In genomic region chr11:105045897-105046296, GRCh38 we compare ENCODE assay signal across 1 cellular context.
TF ChIP-seq lines count a peak whose summit lies in the region.

No MANE protein-coding gene starts in this region.

TF ChIP-seq in SK-N-SH, 30 proteins besides CTCF, POLR2A, EP300 and RAD21:
- TF ChIP-seq, protein P1, sequence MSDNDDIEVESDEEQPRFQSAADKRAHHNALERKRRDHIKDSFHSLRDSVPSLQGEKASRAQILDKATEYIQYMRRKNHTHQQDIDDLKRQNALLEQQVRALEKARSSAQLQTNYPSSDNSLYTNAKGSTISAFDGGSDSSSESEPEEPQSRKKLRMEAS (IDR thresholded peaks at IDR 0.05; ENCODE audit: low read depth): no peak
- TF ChIP-seq, protein P2, sequence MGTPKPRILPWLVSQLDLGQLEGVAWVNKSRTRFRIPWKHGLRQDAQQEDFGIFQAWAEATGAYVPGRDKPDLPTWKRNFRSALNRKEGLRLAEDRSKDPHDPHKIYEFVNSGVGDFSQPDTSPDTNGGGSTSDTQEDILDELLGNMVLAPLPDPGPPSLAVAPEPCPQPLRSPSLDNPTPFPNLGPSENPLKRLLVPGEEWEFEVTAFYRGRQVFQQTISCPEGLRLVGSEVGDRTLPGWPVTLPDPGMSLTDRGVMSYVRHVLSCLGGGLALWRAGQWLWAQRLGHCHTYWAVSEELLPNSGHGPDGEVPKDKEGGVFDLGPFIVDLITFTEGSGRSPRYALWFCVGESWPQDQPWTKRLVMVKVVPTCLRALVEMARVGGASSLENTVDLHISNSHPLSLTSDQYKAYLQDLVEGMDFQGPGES (IDR thresholded peaks at IDR 0.05; ENCODE audit: low read depth, low read length): no peak
- no peak for TF ChIP-seq SIN3A (IDR thresholded peaks at IDR 0.05; ENCODE audit: borderline replicate concordance, low read depth, low read length)
- no peak for TF ChIP-seq FOXJ3 (CRISPR knock-in tag; IDR thresholded peaks at IDR 0.05)
- no peak for TF ChIP-seq FOXM1 (IDR thresholded peaks at IDR 0.05; ENCODE audit: low read depth)
- TF ChIP-seq, protein P3, sequence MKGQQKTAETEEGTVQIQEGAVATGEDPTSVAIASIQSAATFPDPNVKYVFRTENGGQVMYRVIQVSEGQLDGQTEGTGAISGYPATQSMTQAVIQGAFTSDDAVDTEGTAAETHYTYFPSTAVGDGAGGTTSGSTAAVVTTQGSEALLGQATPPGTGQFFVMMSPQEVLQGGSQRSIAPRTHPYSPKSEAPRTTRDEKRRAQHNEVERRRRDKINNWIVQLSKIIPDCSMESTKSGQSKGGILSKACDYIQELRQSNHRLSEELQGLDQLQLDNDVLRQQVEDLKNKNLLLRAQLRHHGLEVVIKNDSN (IDR thresholded peaks at IDR 0.05; ENCODE audit: borderline replicate concordance, low read depth): no peak
- no peak for TF ChIP-seq CHD2 (IDR thresholded peaks at IDR 0.05; ENCODE audit: low read length, partially characterized antibody)
- no peak for TF ChIP-seq ELF1 (IDR thresholded peaks at IDR 0.05)
- TF ChIP-seq USF2 (IDR thresholded peaks at IDR 0.05; ENCODE audit: borderline replicate concordance, low read depth, low read length): no peak
- TF ChIP-seq GABPA (IDR thresholded peaks at IDR 0.05; ENCODE audit: low read depth): no peak
- TF ChIP-seq POLR2AphosphoS5 (IDR thresholded peaks at IDR 0.05; ENCODE audit: low read depth, low read length): no peak
- no peak for TF ChIP-seq RFX5 (IDR thresholded peaks at IDR 0.05; ENCODE audit: low read length)
- no peak for TF ChIP-seq SMC3 (IDR thresholded peaks at IDR 0.05; ENCODE audit: low read depth, low read length)
- no peak for TF ChIP-seq NFIC (IDR thresholded peaks at IDR 0.05; ENCODE audit: borderline replicate concordance)
- TF ChIP-seq TAF1 (IDR thresholded peaks at IDR 0.05; ENCODE audit: borderline replicate concordance, low read depth, low read length): no peak
- TF ChIP-seq PBX3 (IDR thresholded peaks at IDR 0.05): no peak
- no peak for TF ChIP-seq ZBTB33 (IDR thresholded peaks at IDR 0.05; ENCODE audit: borderline replicate concordance, low read depth)
- TF ChIP-seq REST (IDR thresholded peaks at IDR 0.05; ENCODE audit: low read depth, low read length): no peak
